Comparison of ENCODE assay signal across 27 cellular contexts in genomic region chr1:9451086-9451485, GRCh38.
DNase-seq lines count a peak whose midpoint lies in the region; ATAC-seq, FAIRE-seq and TF ChIP-seq lines count a peak whose summit lies in the region.
"Had no signal": no experiment of that assay in that cellular context is flagged by ENCODE, and none has a peak within 500 bp of the region (broad histone marks: within the 10 kb centered on the region; RNA-seq: fewer than 3 reads in every experiment).

No MANE protein-coding gene starts in this region.

- TF ChIP-seq RAD21 in HepG2 (CRISPR knock-in tag; IDR thresholded peaks at IDR 0.05) = no peak

- DNase-seq in right lobe of liver = no peak
- no peak for DNase-seq in HepG2 (ENCODE audit: low spot score)
- DNase-seq in RWPE1 (ENCODE audit: low spot score) = no peak
- DNase-seq in glutamatergic neuron = no peak
- no peak for DNase-seq in NCI-H2081 (lab: John Stamatoyannopoulos, UW)
- DNase-seq in mammary epithelial cell = no peak
- DNase-seq in mesenchymal stem cell = no peak
- DNase-seq: CD4-positive, CD25-positive, alpha-beta regulatory T cell; DMS53; H7; IMR-90; MV-4-11; NCI-H1105 treated with DMSO at 0.1 percent for 48 hours; NCI-H146; NCI-H1930; NCI-H446; NCI-H524 treated with DMSO at 0.1 percent for 48 hours; NCI-H774; OCI-M1 had no signal

- no peak overlapping the region for H3K18ac ChIP-seq in mesenchymal stem cell (ENCODE audit: low read depth in 1 of 2, low read length in 2 of 2)

- H3K36me3 ChIP-seq in right lobe of liver (no peaks in the 10 kb centered on the region), HepG2 (replicated peaks in 1 of 2; ENCODE audit: control insufficient read depth in 1 of 2, insufficient read depth in 2 of 2, low read length in 2 of 2) (no peaks in the 10 kb centered on the region), mammary epithelial cell (ENCODE audit: insufficient read depth, low read length) (no peaks in the 10 kb centered on the region), mesenchymal stem cell (ENCODE audit: control insufficient read depth in 1 of 2, insufficient read depth in 2 of 2, low read depth in 1 of 2, low read length in 2 of 2) (no peaks in the 10 kb centered on the region)
- H3K36me3 ChIP-seq: BLaER1 had no signal

- H3K79me2 ChIP-seq in HepG2 (ENCODE audit: insufficient read depth, low read length) (no peaks in the 10 kb centered on the region), mammary epithelial cell (ENCODE audit: insufficient read depth, low read length) (no peaks in the 10 kb centered on the region)

- in situ Hi-C loops in HepG2 (cut with HindIII; ENCODE audit: extremely low pct_ligation_motif_present, low pct_unique_long_range_greater_than_20kb) (no loop called here), mammary epithelial cell (cut with MboI; ENCODE audit: low sequenced_read_pairs in 2 of 2) (loop anchor here in 1 of 2 donors (10.0 kb wide), 1 partner anchor 166 kb away; no protein-coding TSS in a partner anchor)

- H4K8ac ChIP-seq in mesenchymal stem cell (ENCODE audit: low read length) = no peak overlapping the region

- H4K91ac ChIP-seq in mesenchymal stem cell (ENCODE audit: low read length) = no peak overlapping the region

- dilution Hi-C loops in mammary epithelial cell (cut with HindIII; ENCODE audit: low sequenced_read_pairs) = loop anchor here (25.0 kb wide), 1 partner anchor 164 kb away; the partner anchor contains the start of gene SPSB1

- H3K23ac ChIP-seq in mesenchymal stem cell (ENCODE audit: low read length in 2 of 2) = no peak overlapping the region

- H2BK15ac ChIP-seq in mesenchymal stem cell (ENCODE audit: low read depth, poor library complexity, severe bottlenecking) = no peak overlapping the region

- peaks cover 7% of the 10 kb centered on the region for H3K9me3 Mint-ChIP-seq in glutamatergic neuron (ENCODE audit: unreplicated experiment)
- H3K9me3 Mint-ChIP-seq: CD4-positive, CD25-positive, alpha-beta regulatory T cell had no signal

- ATAC-seq in right lobe of liver (no peak), HepG2 (no peak), HG03097 (IDR thresholded peaks at IDR 0.05; ENCODE audit: low FRiP score, unreplicated experiment) (no peak)
- ATAC-seq: SK-N-SH treated with all-trans-retinoic acid at 6 μM for 48 hours had no signal

- POLR2A ChIA-PET in HepG2 (lab: Yijun Ruan, JAX) = no interaction called here
- POLR2A ChIA-PET in RWPE1 (lab: Yijun Ruan, JAX; ENCODE audit: low non-redundant PET) = no interaction called here

- no peak overlapping the region for H3K4me3 ChIP-seq in right lobe of liver
- no peak overlapping the region for H3K4me3 ChIP-seq in HepG2 (replicated peaks in 1 of 3; ENCODE audit: insufficient read depth in 1 of 3, low read depth in 2 of 3, low read length in 3 of 3)
- H3K4me3 ChIP-seq in mammary epithelial cell (replicated peaks in 1 of 3; ENCODE audit: insufficient read depth in 1 of 3, low read depth in 2 of 3, low read length in 3 of 3) = no peak overlapping the region
- H3K4me3 ChIP-seq in mesenchymal stem cell (ENCODE audit: insufficient read depth in 1 of 2, low read depth in 1 of 2, low read length in 2 of 2) = no peak overlapping the region
- H3K4me3 ChIP-seq: BLaER1 had no signal

- H3K27me3 ChIP-seq in right lobe of liver (no peaks in the 10 kb centered on the region), HepG2 (ENCODE audit: control insufficient read depth in 1 of 2, insufficient read depth in 2 of 2, low read length in 2 of 2) (peaks cover 0 to 2% of the 10 kb centered on the region in 2 experiments; a peak in 2 of 5 replicates), mammary epithelial cell (ENCODE audit: insufficient read depth, low read length) (no peaks in the 10 kb centered on the region), mesenchymal stem cell (ENCODE audit: control insufficient read depth in 1 of 2, insufficient read depth in 1 of 2, low read length in 2 of 2) (peaks cover 0 to 14% of the 10 kb centered on the region in 2 experiments)
- H3K27me3 ChIP-seq: BLaER1 had no signal

- H2BK120ac ChIP-seq in mesenchymal stem cell (ENCODE audit: low read depth, low read length) = no peak overlapping the region

- H3K27me3 Mint-ChIP-seq in glutamatergic neuron (ENCODE audit: unreplicated experiment) = peaks cover 8% of the 10 kb centered on the region

- H3K4me2 ChIP-seq in HepG2 (ENCODE audit: low read depth, low read length) = no peak overlapping the region
- H3K4me2 ChIP-seq in mammary epithelial cell (ENCODE audit: insufficient read depth, low read depth, low read length) = no peak overlapping the region
- no peak overlapping the region for H3K4me2 ChIP-seq in mesenchymal stem cell (ENCODE audit: low read length, poor library complexity, severe bottlenecking)
- H3K4me2 ChIP-seq: KMS-11 had no signal

- intact Hi-C loops in right lobe of liver (cut with DNase I) (no loop called here), HepG2 (cut with micrococcal nuclease; ENCODE audit: unreplicated experiment) (no loop called here), mammary epithelial cell (cut with micrococcal nuclease) (no loop called here)

- CTCF ChIA-PET in HepG2 (lab: Yijun Ruan, JAX; ENCODE audit: low intra/inter-chr PET ratio, low total read pairs) (no interaction called here), RWPE1 (lab: Yijun Ruan, JAX) (interaction anchor here (0.6 to 0.7 kb wide), 2 partner anchors 8 to 184 kb away, joined by 3 read pairs; no protein-coding TSS in a partner anchor), mammary epithelial cell (lab: Charles Lee; ENCODE audit: low non-redundant PET) (no interaction called here)

- H3K9me3 ChIP-seq in right lobe of liver (no peaks in the 10 kb centered on the region), HepG2 (ENCODE audit: low read length) (no peaks in the 10 kb centered on the region), mammary epithelial cell (replicated peaks; ENCODE audit: insufficient read depth, low read length) (no peaks in the 10 kb centered on the region), mesenchymal stem cell (ENCODE audit: control insufficient read depth, low read length) (no peaks in the 10 kb centered on the region)
- H3K9me3 ChIP-seq: BLaER1 had no signal

- H4K20me1 ChIP-seq in HepG2 (ENCODE audit: insufficient read depth, low read length) = no peaks in the 10 kb centered on the region
- H4K20me1 ChIP-seq in mammary epithelial cell (ENCODE audit: insufficient read depth, low read length) = no peaks in the 10 kb centered on the region
- H4K20me1 ChIP-seq: BLaER1 had no signal

- H3K4me1 ChIP-seq in right lobe of liver (peaks cover 0 to 80% (median 32%) of the 10 kb centered on the region in 4 donors), HepG2 (ENCODE audit: insufficient read depth, low read length) (peaks cover 89% of the 10 kb centered on the region), mammary epithelial cell (ENCODE audit: insufficient read depth, low read length) (peaks cover 27% of the 10 kb centered on the region), mesenchymal stem cell (ENCODE audit: control insufficient read depth, insufficient read depth, low read depth, low read length) (peaks cover 12% of the 10 kb centered on the region)

- WGBS in right lobe of liver (ENCODE audit: insufficient coverage, low coverage, low lambda C conversion rate, missing lambda C conversion rate) = 83% methylated on average over 8 of the region's 8 CpGs
- 60% methylated on average over 8 of the region's 8 CpGs for WGBS in HepG2 (ENCODE audit: low lambda C conversion rate)
- WGBS in mammary epithelial cell (ENCODE audit: low coverage, missing lambda C conversion rate) = 87% methylated on average over 8 of the region's 8 CpGs
- WGBS in mesenchymal stem cell = 86% methylated on average over 8 of the region's 8 CpGs

- TF ChIP-seq EP300 in HepG2 (IDR thresholded peaks at IDR 0.05; ENCODE audit: low read depth in 2 of 2, low read length in 2 of 2) (no peak), HepG2 (CRISPR knock-in tag; IDR thresholded peaks at IDR 0.05; ENCODE audit: borderline replicate concordance) (no peak)

- BruUV-seq in HepG2 (replicated peaks; lab: Mats Ljungman, UMichigan) (no TSS peak), mammary epithelial cell (replicated peaks; lab: Mats Ljungman, UMichigan) (no TSS peak)

- no peak overlapping the region for H2AFZ ChIP-seq in HepG2 (ENCODE audit: low read length)
- H2AFZ ChIP-seq in mammary epithelial cell (ENCODE audit: low read depth, low read length) = no peak overlapping the region
- H2AFZ ChIP-seq in mesenchymal stem cell (ENCODE audit: low read depth, low read length) = no peak overlapping the region

- no peaks in the 10 kb centered on the region for H3K79me1 ChIP-seq in mesenchymal stem cell (replicated peaks; ENCODE audit: low read length, poor library complexity, severe bottlenecking)

- no peak overlapping the region for H2BK12ac ChIP-seq in mesenchymal stem cell (ENCODE audit: low read length in 2 of 2)

- no peak overlapping the region for H3K14ac ChIP-seq in mesenchymal stem cell (ENCODE audit: low read length in 2 of 2)

- peaks cover 46% of the 10 kb centered on the region for H3K4me1 Mint-ChIP-seq in glutamatergic neuron (ENCODE audit: low read depth, unreplicated experiment)
- H3K4me1 Mint-ChIP-seq: CD4-positive, CD25-positive, alpha-beta regulatory T cell had no signal

- H3K9ac ChIP-seq in HepG2 (ENCODE audit: insufficient read depth, low read depth, low read length) (no peak overlapping the region), mammary epithelial cell (ENCODE audit: insufficient read depth, low read length) (no peak overlapping the region), mesenchymal stem cell (ENCODE audit: low read length) (no peak overlapping the region)
- H3K9ac ChIP-seq: BLaER1, KMS-11 had no signal

- H3K27ac ChIP-seq in right lobe of liver (peak overlapping the region in 2 of 3 donors; percentile 82 to 95), HepG2 (ENCODE audit: extremely low read length, insufficient read depth, low read length) (no peak overlapping the region), RWPE1 (peak overlapping the region; percentile 80; the same call in 1 of the 2 replicates), mammary epithelial cell (ENCODE audit: insufficient read depth, low read depth, low read length) (no peak overlapping the region), mesenchymal stem cell (ENCODE audit: low read length, poor library complexity, severe bottlenecking) (no peak overlapping the region)
- H3K27ac ChIP-seq: BLaER1, KMS-11 had no signal

- no peak for TF ChIP-seq POLR2A in right lobe of liver (IDR thresholded peaks at IDR 0.05)
- no peak for TF ChIP-seq POLR2A in HepG2 (IDR thresholded peaks at IDR 0.05; ENCODE audit: insufficient read depth in 1 of 2, low read depth in 2 of 2, low read length in 2 of 2)

- no peak overlapping the region for H2AK5ac ChIP-seq in mesenchymal stem cell (ENCODE audit: low read length, severe bottlenecking)

- H3K4ac ChIP-seq in mesenchymal stem cell (ENCODE audit: low read depth in 1 of 2, low read length in 2 of 2) = no peak overlapping the region

- no peak overlapping the region for H3K4me3 Mint-ChIP-seq in glutamatergic neuron (ENCODE audit: unreplicated experiment)
- H3K4me3 Mint-ChIP-seq: CD4-positive, CD25-positive, alpha-beta regulatory T cell had no signal

- H2BK5ac ChIP-seq in mesenchymal stem cell (ENCODE audit: low read depth, low read length, poor library complexity, severe bottlenecking) = no peak overlapping the region

- no peak for FAIRE-seq in HepG2 (lab: Jason Lieb, UNC)
- FAIRE-seq: A204.1, D721Med, HTR-8/SVneo, RCC 7860 had no signal

- no peaks in the 10 kb centered on the region for H3K36me3 Mint-ChIP-seq in glutamatergic neuron (ENCODE audit: unreplicated experiment)
- H3K36me3 Mint-ChIP-seq: CD4-positive, CD25-positive, alpha-beta regulatory T cell had no signal

- TF ChIP-seq CTCF in right lobe of liver (IDR thresholded peaks at IDR 0.05) (no peak), HepG2 (CRISPR knock-in tag; IDR thresholded peaks at IDR 0.05) (no peak), RWPE1 (conservative IDR thresholded peaks at IDR 0.05; ENCODE audit: low read depth) (no peak), glutamatergic neuron (IDR thresholded peaks at IDR 0.05; ENCODE audit: partially characterized antibody, unreplicated experiment) (no peak), mammary epithelial cell (conservative IDR thresholded peaks at IDR 0.05 in 1 of 2, IDR thresholded peaks at IDR 0.05 in 1 of 2; ENCODE audit: extremely low read depth in 1 of 2, insufficient read depth in 1 of 2, low read depth in 1 of 2, low read length in 2 of 2) (no peak)

- H3K27ac Mint-ChIP-seq in glutamatergic neuron (ENCODE audit: unreplicated experiment) = peak overlapping the region; percentile 24
- H3K27ac Mint-ChIP-seq: CD4-positive, CD25-positive, alpha-beta regulatory T cell had no signal

Comparison
In these comparisons a context has a peak if more than half of its experiments do, and no peak if none do; other contexts are left out.
1. H3K27ac ChIP-seq: peak in right lobe of liver (2 of 3) and RWPE1 (single experiment); none in HepG2 (single experiment), mammary epithelial cell (single experiment) and mesenchymal stem cell (single experiment).